ENCODE assay signal across 8 cellular contexts in genomic region chr14:73851567-73852382, GRCh38. TPM values are rescaled to one million over a fixed set of nuclear protein-coding genes. Genes with fewer than 3 reads are reported as not detected.
DNase-seq lines count a peak whose midpoint lies in the region; ATAC-seq and TF ChIP-seq lines count a peak whose summit lies in the region.

Gene PTGR2 (plus strand): TSS chr14:73851831. CDS start chr14:73858863, 7,032 bp downstream.

- TF ChIP-seq POLR2A in adrenal gland (IDR thresholded peaks at IDR 0.05) (peak; percentile 82 to 93), heart left ventricle (IDR thresholded peaks at IDR 0.05) (peak in 1 of 2 donors; percentile 67), transverse colon (IDR thresholded peaks at IDR 0.05) (peak; percentile 90)

- no peaks in the 10 kb centered on the region for H3K27me3 ChIP-seq in adrenal gland
- no peaks in the 10 kb centered on the region for H3K27me3 ChIP-seq in heart left ventricle
- H3K27me3 ChIP-seq in transverse colon = no peaks in the 10 kb centered on the region

- H3K9me3 ChIP-seq in adrenal gland (replicated peaks in 1 of 3) (no peaks in the 10 kb centered on the region), heart left ventricle (no peaks in the 10 kb centered on the region), transverse colon (no peaks in the 10 kb centered on the region)

- TF ChIP-seq EP300 in transverse colon (IDR thresholded peaks at IDR 0.05; ENCODE audit: low read depth) = peak; percentile 3

- peak; percentile 83 for DNase-seq in GM12864 (ENCODE audit: low read depth)
- DNase-seq in NCI-H1436 treated with DMSO at 0.1 percent for 48 hours (lab: John Stamatoyannopoulos, UW) = peak; percentile 81
- DNase-seq in T follicular helper cell (ENCODE audit: low read depth) = peak; percentile 88
- peak; percentile 96 to 99 (median 98) for DNase-seq in adrenal gland
- peak; percentile 96 to 98 (median 97) for DNase-seq in heart left ventricle
- peak; percentile 89 for DNase-seq in pons (ENCODE audit: low spot score)
- peak; percentile 96 for DNase-seq in transverse colon

- ATAC-seq in HG02798 (IDR thresholded peaks at IDR 0.05; ENCODE audit: poor library complexity, unreplicated experiment) (peak; percentile 94), heart left ventricle (peak; percentile 98 to 99 (median 98))

- TF ChIP-seq CTCF in GM12864 (IDR thresholded peaks at IDR 0.05; ENCODE audit: low read depth, low read length, missing control alignments) (peak; percentile 26), adrenal gland (IDR thresholded peaks at IDR 0.05) (peak in 4 of 6 experiments; percentile 26 to 56 (median 36)), heart left ventricle (IDR thresholded peaks at IDR 0.05) (peak in 3 of 12 donors; percentile 9 to 22 (median 13)), transverse colon (IDR thresholded peaks at IDR 0.05) (peak in 4 of 5 experiments; percentile 18 to 57 (median 35))

- peak within 1 kb of the TSS; percentile 85 for H3K4me3 ChIP-seq in GM12864 (ENCODE audit: low read depth, low read length)
- peak within 1 kb of the TSS; percentile 35 to 74 (median 56) for H3K4me3 ChIP-seq in adrenal gland
- H3K4me3 ChIP-seq in heart left ventricle = peak within 1 kb of the TSS; percentile 27 to 81 (median 66)
- peak within 1 kb of the TSS; percentile 40 to 62 (median 46) for H3K4me3 ChIP-seq in transverse colon

- H3K36me3 ChIP-seq in adrenal gland (replicated peaks in 1 of 2) = no peaks in the 10 kb centered on the region
- peaks cover 0 to 4% (median 0%) of the 10 kb centered on the region in 9 donors for H3K36me3 ChIP-seq in heart left ventricle
- no peaks in the 10 kb centered on the region for H3K36me3 ChIP-seq in transverse colon

- H3K4me1 ChIP-seq in adrenal gland (replicated peaks in 1 of 2) (peaks cover 5 to 12% of the 10 kb centered on the region in 2 donors), heart left ventricle (peaks cover 0 to 22% (median 4%) of the 10 kb centered on the region in 12 donors), transverse colon (peaks cover 9 to 29% (median 15%) of the 10 kb centered on the region in 4 donors)

- in situ Hi-C loops in transverse colon (cut with MboI; ENCODE audit: low pct_ligation_motif_present in 1 of 4, low pct_unique_long_range_greater_than_20kb in 1 of 4, low sequenced_read_pairs in 3 of 4) = no loop called here

- WGBS in adrenal gland, 4 donors = 0 to 10% (median 1%) methylated on average over 17 to 51 of the region's 51 CpGs
- WGBS in heart left ventricle, 4 donors = 1 to 3% (median 1%) methylated on average over 32 to 51 of the region's 51 CpGs
- WGBS in transverse colon (ENCODE audit: low coverage in 1 of 2), 2 donors = 0 to 5% methylated on average over 2 to 44 of the region's 51 CpGs

- intact Hi-C loops in adrenal gland (cut with DNase I) = no loop called here
- intact Hi-C loops in heart left ventricle (cut with DNase I) = no loop called here
- intact Hi-C loops in transverse colon (cut with DNase I; ENCODE audit: low total_unique reads) = loop anchor here (10.0 kb wide), 1 partner anchor 127 kb away; no protein-coding TSS in a partner anchor

- H3K27ac ChIP-seq in adrenal gland (peak within 1 kb of the TSS; percentile 87 to 97 (median 94)), heart left ventricle (peak within 1 kb of the TSS; percentile 54 to 96 (median 94)), transverse colon (peak within 1 kb of the TSS; percentile 91 to 95 (median 92))

RNA-seq across cellular contexts. Expression of gene PTGR2, which starts in this region (rescaled TPM):
- total RNA-seq in adrenal gland (10 to 100 TPM; 10.2 to 43.7 (median 19.9) TPM), heart left ventricle (10 to 100 TPM; 20.1 to 55.8 (median 26.3) TPM), transverse colon (10 to 100 TPM in 2 of 4 donors, 1 to 10 TPM in 2; 1.8 to 15.8 (median 10.8) TPM)
- polyA plus RNA-seq in adrenal gland (10 to 100 TPM in 2 of 3 donors, 1 to 10 TPM in 1; 8.8 to 32.5 (median 11.2) TPM), heart left ventricle (10 to 100 TPM; 10.1 to 30.9 TPM)

Comparison
In these comparisons a context has a peak if more than half of its experiments do, and no peak if none do; other contexts are left out.
1. Peak in every context shown above with its lines: DNase-seq, ATAC-seq, H3K4me3 ChIP-seq and H3K27ac ChIP-seq.